ENCODE assay signal across 8 cellular contexts in genomic region chr1:12480031-12480430, GRCh38.
DNase-seq lines count a peak whose midpoint lies in the region; ATAC-seq and TF ChIP-seq lines count a peak whose summit lies in the region.

No MANE protein-coding gene starts in this region.

- POLR2A ChIA-PET in HEK293T (lab: Yijun Ruan, JAX) = interaction anchor here (0.6 to 1.1 kb wide), 2 partner anchors 112 to 139 kb away, joined by 3 to 4 read pairs; no protein-coding TSS in a partner anchor

- no peak overlapping the region for H3K4me3 ChIP-seq in left lung

- no peaks in the 10 kb centered on the region for H3K27me3 ChIP-seq in left lung

- no peak for TF ChIP-seq CTCF in left lung (IDR thresholded peaks at IDR 0.05)

- intact Hi-C loops in left lung (cut with DNase I) = no loop called here

- no peaks in the 10 kb centered on the region for H3K9me3 Mint-ChIP-seq in activated T-cell treated with anti-CD3 and anti-CD28 coated beads, Interleukin-2, amount 50 U/mL, for 24 hours
- H3K9me3 Mint-ChIP-seq in activated T-cell treated with anti-CD3 and anti-CD28 coated beads, Interleukin-2, amount 50 U/mL, for 4 hours = no peaks in the 10 kb centered on the region
- H3K9me3 Mint-ChIP-seq in activated naive CD8-positive, alpha-beta T cell treated with anti-CD3 and anti-CD28 coated beads for 36 hours = peaks cover 8% of the 10 kb centered on the region

- CTCF ChIA-PET in HEK293T (lab: Yijun Ruan, JAX) = no interaction called here

- H3K4me1 ChIP-seq in left lung = peaks cover 47 to 56% of the 10 kb centered on the region in 2 donors

- no peaks in the 10 kb centered on the region for H3K36me3 ChIP-seq in left lung

- ATAC-seq in activated T-cell treated with anti-CD3 and anti-CD28 coated beads, Interleukin-2, amount 50 U/mL, for 4 hours = no peak
- ATAC-seq in left lung (no peak), GM18907 (IDR thresholded peaks at IDR 0.05; ENCODE audit: unreplicated experiment) (no peak), HG03159 (IDR thresholded peaks at IDR 0.05; ENCODE audit: unreplicated experiment) (no peak)

- H3K27me3 Mint-ChIP-seq in activated T-cell treated with anti-CD3 and anti-CD28 coated beads, Interleukin-2, amount 50 U/mL, for 24 hours = no peaks in the 10 kb centered on the region
- H3K27me3 Mint-ChIP-seq in activated T-cell treated with anti-CD3 and anti-CD28 coated beads, Interleukin-2, amount 50 U/mL, for 4 hours (ENCODE audit: low read depth) = no peaks in the 10 kb centered on the region
- no peaks in the 10 kb centered on the region for H3K27me3 Mint-ChIP-seq in activated naive CD8-positive, alpha-beta T cell treated with anti-CD3 and anti-CD28 coated beads for 36 hours

- peak overlapping the region; percentile 71 for H3K27ac Mint-ChIP-seq in activated T-cell treated with anti-CD3 and anti-CD28 coated beads, Interleukin-2, amount 50 U/mL, for 24 hours
- H3K27ac Mint-ChIP-seq in activated naive CD8-positive, alpha-beta T cell treated with anti-CD3 and anti-CD28 coated beads for 36 hours = peak overlapping the region; percentile 97

- peaks cover 73% of the 10 kb centered on the region for H3K4me1 Mint-ChIP-seq in activated T-cell treated with anti-CD3 and anti-CD28 coated beads, Interleukin-2, amount 50 U/mL, for 24 hours (ENCODE audit: low read depth)
- peaks cover 71% of the 10 kb centered on the region for H3K4me1 Mint-ChIP-seq in activated T-cell treated with anti-CD3 and anti-CD28 coated beads, Interleukin-2, amount 50 U/mL, for 4 hours (ENCODE audit: low read depth)
- H3K4me1 Mint-ChIP-seq in activated naive CD8-positive, alpha-beta T cell treated with anti-CD3 and anti-CD28 coated beads for 36 hours = peaks cover 72% of the 10 kb centered on the region

- H3K36me3 Mint-ChIP-seq in activated T-cell treated with anti-CD3 and anti-CD28 coated beads, Interleukin-2, amount 50 U/mL, for 24 hours (ENCODE audit: low read depth) = peaks cover 65% of the 10 kb centered on the region
- peaks cover 9% of the 10 kb centered on the region for H3K36me3 Mint-ChIP-seq in activated T-cell treated with anti-CD3 and anti-CD28 coated beads, Interleukin-2, amount 50 U/mL, for 4 hours (ENCODE audit: insufficient read depth)
- H3K36me3 Mint-ChIP-seq in activated naive CD8-positive, alpha-beta T cell treated with anti-CD3 and anti-CD28 coated beads for 36 hours = peaks cover 70% of the 10 kb centered on the region

- no peaks in the 10 kb centered on the region for H3K9me3 ChIP-seq in left lung

- no peak overlapping the region for H3K4me3 Mint-ChIP-seq in activated T-cell treated with anti-CD3 and anti-CD28 coated beads, Interleukin-2, amount 50 U/mL, for 24 hours
- H3K4me3 Mint-ChIP-seq in activated T-cell treated with anti-CD3 and anti-CD28 coated beads, Interleukin-2, amount 50 U/mL, for 4 hours = no peak overlapping the region
- no peak overlapping the region for H3K4me3 Mint-ChIP-seq in activated naive CD8-positive, alpha-beta T cell treated with anti-CD3 and anti-CD28 coated beads for 36 hours

- H3K27ac ChIP-seq in left lung = peak overlapping the region; percentile 30 to 63
- peak overlapping the region; percentile 34 for H3K27ac ChIP-seq in temporal lobe (ENCODE audit: low read depth, low read length)

- no peak for DNase-seq in activated T-cell treated with anti-CD3 and anti-CD28 coated beads, Interleukin-2, amount 50 U/mL, for 24 hours
- DNase-seq in activated T-cell treated with anti-CD3 and anti-CD28 coated beads, Interleukin-2, amount 50 U/mL, for 4 hours = no peak
- DNase-seq in activated naive CD8-positive, alpha-beta T cell treated with anti-CD3 and anti-CD28 coated beads for 36 hours = no peak
- DNase-seq in left lung (no peak), HEK293T (ENCODE audit: extremely low spot score) (no peak)

TF ChIP-seq in HEK293T, 16 proteins besides CTCF, POLR2A, EP300 and RAD21:
- no peak for TF ChIP-seq NFRKB (IDR thresholded peaks at IDR 0.05)
- TF ChIP-seq FOXA1 (IDR thresholded peaks at IDR 0.05) = no peak
- no peak for TF ChIP-seq ELF4 (IDR thresholded peaks at IDR 0.05)
- TF ChIP-seq CTBP1 (IDR thresholded peaks at IDR 0.05; ENCODE audit: borderline replicate concordance) = no peak
- no peak for TF ChIP-seq ARNT (IDR thresholded peaks at IDR 0.05)
- TF ChIP-seq ZNF384 (IDR thresholded peaks at IDR 0.05) = no peak
- TF ChIP-seq FOXM1 (IDR thresholded peaks at IDR 0.05; ENCODE audit: borderline replicate concordance) = no peak
- no peak for TF ChIP-seq LEF1 (IDR thresholded peaks at IDR 0.05; ENCODE audit: borderline replicate concordance)
- TF ChIP-seq TARDBP (IDR thresholded peaks at IDR 0.05) = no peak
- no peak for TF ChIP-seq SUZ12 (IDR thresholded peaks at IDR 0.05)
- no peak for TF ChIP-seq SP1 (IDR thresholded peaks at IDR 0.05)
- no peak for TF ChIP-seq HDGF (IDR thresholded peaks at IDR 0.05; ENCODE audit: borderline replicate concordance)
- no peak for TF ChIP-seq BHLHE40 (IDR thresholded peaks at IDR 0.05; ENCODE audit: borderline replicate concordance)
- no peak for TF ChIP-seq L3MBTL2 (conservative IDR thresholded peaks at IDR 0.05)
- no peak for TF ChIP-seq PKNOX1 (IDR thresholded peaks at IDR 0.05)
